1 cellular context compared by ENCODE assay signal in the genomic region with DNA sequence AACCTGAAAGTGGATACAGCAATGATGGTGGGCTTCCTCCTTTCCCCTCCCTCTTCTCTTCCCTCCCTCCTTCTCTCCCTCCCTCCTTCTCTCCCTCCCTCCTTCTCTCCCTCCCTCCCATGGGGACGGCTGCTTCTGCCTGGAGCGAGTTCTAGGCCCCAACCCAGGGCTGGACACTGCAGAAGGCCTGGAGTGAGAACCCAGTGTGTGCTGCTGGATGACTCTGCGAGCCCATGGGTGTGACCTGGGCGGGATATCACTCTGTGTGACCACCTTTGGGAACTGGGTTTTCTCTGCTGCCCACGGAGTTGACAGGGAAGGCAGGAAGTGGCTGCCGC.
TF ChIP-seq lines count a peak whose summit lies in the region.

No MANE protein-coding gene starts in this region.

TF ChIP-seq in H1, 55 proteins besides CTCF, POLR2A, EP300 and RAD21 (continued from another document):
- no peak for TF ChIP-seq USF2 (IDR thresholded peaks at IDR 0.05; ENCODE audit: low read length)
- no peak for TF ChIP-seq SIX5 (IDR thresholded peaks at IDR 0.05; ENCODE audit: low read depth, low read length)
